8 cellular contexts compared by ENCODE assay signal in the genomic region with DNA sequence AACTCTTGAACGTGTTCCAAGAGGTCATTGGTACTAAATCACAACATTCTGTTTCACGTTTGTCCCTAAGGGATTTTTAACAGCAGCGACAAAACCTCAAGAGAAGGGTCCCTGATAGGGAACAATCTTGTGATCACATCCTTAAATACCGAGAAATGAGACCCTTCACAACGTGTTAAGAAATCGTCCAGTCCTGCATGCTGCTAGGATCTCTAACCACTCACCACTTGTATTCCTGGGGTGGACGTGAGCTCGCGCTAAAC.
DNase-seq lines count a peak whose midpoint lies in the region; ATAC-seq and TF ChIP-seq lines count a peak whose summit lies in the region.

No MANE protein-coding gene starts in this region.

- H2AFZ ChIP-seq in ACC112 (ENCODE audit: low read length, unreplicated experiment) (no peak overlapping the region), KMS-11 (ENCODE audit: low read depth) (no peak overlapping the region)

- H3K4me2 ChIP-seq in KMS-11 = peak overlapping the region; percentile 43; the same call in 1 of the 2 replicates

- no peaks in the 10 kb centered on the region for H3K36me3 ChIP-seq in ACC112 (ENCODE audit: insufficient read depth, low read length)
- H3K36me3 ChIP-seq in KMS-11 (ENCODE audit: insufficient read depth) = no peaks in the 10 kb centered on the region
- no peaks in the 10 kb centered on the region for H3K36me3 ChIP-seq in muscle layer of colon (ENCODE audit: insufficient read depth, low read length)

- H3K4me3 ChIP-seq in ACC112 (ENCODE audit: low read depth, low read length) = peak overlapping the region; percentile 83
- no peak overlapping the region for H3K4me3 ChIP-seq in KMS-11 (IDR thresholded peaks at IDR 0.05; ENCODE audit: insufficient read depth, low read depth, low read length)
- peak overlapping the region; percentile 89 to 92 for H3K4me3 ChIP-seq in muscle layer of colon (ENCODE audit: low read depth in 1 of 2, low read length in 2 of 2)

- H3K27ac ChIP-seq in ACC112 (ENCODE audit: low read depth, low read length) (peak overlapping the region; percentile 99), KMS-11 (peak overlapping the region; percentile 100), muscle layer of colon (ENCODE audit: low read depth, low read length) (peak overlapping the region; percentile 100)

- peaks cover 7% of the 10 kb centered on the region for H3K4me1 ChIP-seq in ACC112 (ENCODE audit: control insufficient read depth, insufficient read depth, low read length, unreplicated experiment)
- H3K4me1 ChIP-seq in KMS-11 (ENCODE audit: low read depth, poor library complexity, severe bottlenecking) = peaks cover 35% of the 10 kb centered on the region
- H3K4me1 ChIP-seq in muscle layer of colon (ENCODE audit: insufficient read depth, low read length) = peaks cover 6% of the 10 kb centered on the region

- H4K20me1 ChIP-seq in KMS-11 (ENCODE audit: insufficient read depth) = no peaks in the 10 kb centered on the region

- TF ChIP-seq CTCF in KMS-11 (conservative IDR thresholded peaks at IDR 0.05; ENCODE audit: low read depth, low read length) = no peak

- no peaks in the 10 kb centered on the region for H3K9me3 ChIP-seq in muscle layer of colon (ENCODE audit: low read length)

- ATAC-seq in HG02763 (IDR thresholded peaks at IDR 0.05; ENCODE audit: unreplicated experiment) = no peak

- DNase-seq in cerebellar cortex (ENCODE audit: low spot score) = peak; percentile 28
- DNase-seq in NCI-H128 (lab: John Stamatoyannopoulos, UW; ENCODE audit: unreplicated experiment) = no peak
- no peak for DNase-seq in superior temporal gyrus (ENCODE audit: extremely low spot score)
- no peak for DNase-seq in epidermal melanocyte (ENCODE audit: insufficient read length, low spot score)

- peak overlapping the region; percentile 94; the same call in 1 of the 2 replicates for H3K9ac ChIP-seq in KMS-11
- peak overlapping the region; percentile 91 for H3K9ac ChIP-seq in muscle layer of colon (ENCODE audit: low read length)

- H3K79me2 ChIP-seq in ACC112 (ENCODE audit: control insufficient read depth, insufficient read depth, low read length, unreplicated experiment) (no peaks in the 10 kb centered on the region), KMS-11 (ENCODE audit: insufficient read depth, low read depth) (no peaks in the 10 kb centered on the region)

- H3K27me3 ChIP-seq in ACC112 (ENCODE audit: insufficient read depth, low read length) (no peaks in the 10 kb centered on the region), KMS-11 (ENCODE audit: insufficient read depth, low read depth) (no peaks in the 10 kb centered on the region), muscle layer of colon (ENCODE audit: control insufficient read depth in 1 of 2, insufficient read depth in 2 of 2, low read length in 2 of 2) (no peaks in the 10 kb centered on the region)
